Comparison of ENCODE assay signal across 8 cellular contexts in genomic region chr3:48685293-48685602, GRCh38. TPM values are rescaled to one million over a fixed set of nuclear protein-coding genes. Genes with fewer than 3 reads are reported as not detected.
DNase-seq lines count a peak whose midpoint lies in the region; ATAC-seq, FAIRE-seq and TF ChIP-seq lines count a peak whose summit lies in the region.

No MANE protein-coding gene starts in this region.

- TF ChIP-seq CTCF in A549 (IDR thresholded peaks at IDR 0.05): no peak
- TF ChIP-seq CTCF in HL-60 (IDR thresholded peaks at IDR 0.05; ENCODE audit: insufficient read depth, low read length): no peak
- TF ChIP-seq CTCF in cardiac fibroblast (IDR thresholded peaks at IDR 0.05; ENCODE audit: low read depth, low read length): peak; percentile 27
- no peak for TF ChIP-seq CTCF in GM10266 (IDR thresholded peaks at IDR 0.05; ENCODE audit: control insufficient read depth, insufficient read depth, low read depth, missing control alignments)

- no peak for TF ChIP-seq POLR2A in A549 (IDR thresholded peaks at IDR 0.05; ENCODE audit: low read length)

- 52% methylated on average over 6 of the region's 13 CpGs for WGBS in A549 (ENCODE audit: missing lambda C conversion rate)

- H3K27ac ChIP-seq in A549 (peak overlapping the region; percentile 84 to 94), HL-60 (replicated peaks) (peak overlapping the region; percentile 73), muscle layer of colon (ENCODE audit: low read depth, low read length) (peak overlapping the region; percentile 85)

- ATAC-seq in A549: no peak

- no peak for DNase-seq in A549 (ENCODE audit: low read depth in 1 of 2, low spot score in 1 of 2)
- DNase-seq in HL-60 (ENCODE audit: low read depth in 1 of 2, low spot score in 1 of 2): no peak
- DNase-seq in cardiac fibroblast (ENCODE audit: low read depth in 2 of 2): no peak
- no peak for DNase-seq in SKM-1 (lab: John Stamatoyannopoulos, UW; ENCODE audit: unreplicated experiment)
- DNase-seq in GM10266 (ENCODE audit: extremely low spot score): no peak
- no peak for DNase-seq in NCI-H146 (lab: John Stamatoyannopoulos, UW)
- DNase-seq in NCI-H510A treated with DMSO at 0.1 percent for 48 hours (lab: John Stamatoyannopoulos, UW): no peak

- no peak for FAIRE-seq in A549 (lab: Jason Lieb, UNC)

- H3K9me3 ChIP-seq in A549 (no peaks in the 10 kb centered on the region), muscle layer of colon (ENCODE audit: low read length) (no peaks in the 10 kb centered on the region)

- CTCF ChIA-PET in A549 (lab: Yijun Ruan, JAX): interaction anchor here (0.9 to 2.3 kb wide), 8 partner anchors 8 to 301 kb away, joined by 3 to 13 read pairs (median 5); partner anchors contain the start of gene SLC26A6

- no peak for TF ChIP-seq EP300 in A549 (IDR thresholded peaks at IDR 0.05)

- TF ChIP-seq RAD21 in A549 (conservative IDR thresholded peaks at IDR 0.05 in 1 of 2, IDR thresholded peaks at IDR 0.05 in 1 of 2): no peak

- H3K9ac ChIP-seq in muscle layer of colon (ENCODE audit: low read length): peak overlapping the region; percentile 82

- H3K36me3 ChIP-seq in muscle layer of colon (ENCODE audit: insufficient read depth, low read length): peaks cover 52% of the 10 kb centered on the region

- POLR2A ChIA-PET in A549 (lab: Yijun Ruan, JAX): interaction anchor here (1.5 kb wide), 1 partner anchor 336 kb away, joined by 3 read pairs; the partner anchor contains the start of gene NDUFAF3

- H3K4me2 ChIP-seq in A549: peak overlapping the region; percentile 90

- H3K4me1 ChIP-seq in A549: peaks cover 25% of the 10 kb centered on the region
- H3K4me1 ChIP-seq in muscle layer of colon (ENCODE audit: insufficient read depth, low read length): peaks cover 33% of the 10 kb centered on the region

- no peaks in the 10 kb centered on the region for H3K27me3 ChIP-seq in HL-60 (ENCODE audit: insufficient read depth, poor library complexity, severe bottlenecking)
- no peaks in the 10 kb centered on the region for H3K27me3 ChIP-seq in muscle layer of colon (ENCODE audit: control insufficient read depth in 1 of 2, insufficient read depth in 2 of 2, low read length in 2 of 2)

- peak overlapping the region; percentile 52 for H3K4me3 ChIP-seq in A549
- peak overlapping the region; percentile 94 for H3K4me3 ChIP-seq in HL-60 (replicated peaks; ENCODE audit: insufficient read depth, low read length)
- peak overlapping the region; percentile 67 to 95 for H3K4me3 ChIP-seq in cardiac fibroblast (replicated peaks in 1 of 2; ENCODE audit: low read depth in 2 of 2, low read length in 2 of 2)
- H3K4me3 ChIP-seq in muscle layer of colon (ENCODE audit: low read depth in 1 of 2, low read length in 2 of 2): peak overlapping the region; percentile 89 to 99

TF ChIP-seq in A549, 52 proteins besides CTCF, POLR2A, EP300 and RAD21:
- TF ChIP-seq KDM5A (IDR thresholded peaks at IDR 0.05) (no peak), BCL3 (IDR thresholded peaks at IDR 0.05) (no peak), MAZ (IDR thresholded peaks at IDR 0.05; ENCODE audit: borderline replicate concordance, low read depth, low read length) (no peak), HOXA7 (CRISPR knock-in tag; IDR thresholded peaks at IDR 0.05) (no peak)
TF ChIP-seq in A549: peak in this region for 0.

RNA-seq across cellular contexts. Expression of gene NCKIPSD, which starts 0.5 kb away (rescaled TPM):
- polyA plus RNA-seq in A549 (2011; rRNA removed) (10.2 and 13.6 TPM in 2 replicates), A549 (2017; fragmentation: RNase III; extraction: RNeasy Plus Mini Kit Qiagen cat#74134 plus additional on column Dnase treatment) (10.8 to 13.2 TPM (median 10.9 TPM) in 3 replicates)
- 17.0 and 24.0 TPM in 2 replicates for polyA plus RNA-seq in A549 (2012; cell fraction: cytosol; rRNA removed)
- polyA plus RNA-seq in A549 (2012; cell fraction: nucleus; rRNA removed): 35.9 and 48.2 TPM in 2 replicates
- polyA minus RNA-seq in A549 (2011; rRNA and poly(A)+ RNA removed): 24.5 and 28.5 TPM in 2 replicates

RNA-seq across cellular contexts. Expression of gene CELSR3, which starts 22.6 kb away (rescaled TPM):
- polyA plus RNA-seq in A549 (2011; rRNA removed) (2.2 and 3.2 TPM in 2 replicates), A549 (2017; fragmentation: RNase III; extraction: RNeasy Plus Mini Kit Qiagen cat#74134 plus additional on column Dnase treatment) (4.6 to 5.2 TPM (median 4.8 TPM) in 3 replicates)
- 2.2 and 3.3 TPM in 2 replicates for polyA plus RNA-seq in A549 (2012; cell fraction: cytosol; rRNA removed)
- 13.7 and 15.3 TPM in 2 replicates for polyA plus RNA-seq in A549 (2012; cell fraction: nucleus; rRNA removed)
- 7.1 and 7.4 TPM in 2 replicates for polyA minus RNA-seq in A549 (2011; rRNA and poly(A)+ RNA removed)

RNA-seq across cellular contexts. Expression of gene IP6K2, which starts 31.8 kb away (rescaled TPM):
- 78.4 and 81.3 TPM in 2 replicates for polyA plus RNA-seq in A549 (2011; rRNA removed)
- 83.9 and 87.9 TPM in 2 replicates for polyA plus RNA-seq in A549 (2012; cell fraction: cytosol; rRNA removed)
- polyA plus RNA-seq in A549 (2012; cell fraction: nucleus; rRNA removed): 238 and 242 TPM in 2 replicates
- 55.6 to 67.1 TPM (median 61.9 TPM) in 3 replicates for polyA plus RNA-seq in A549 (2017; fragmentation: RNase III; extraction: RNeasy Plus Mini Kit Qiagen cat#74134 plus additional on column Dnase treatment)
- 45.6 and 54.1 TPM in 2 replicates for polyA minus RNA-seq in A549 (2011; rRNA and poly(A)+ RNA removed)

RNA-seq across cellular contexts. Expression of gene SLC26A6, which starts 50.0 kb away (rescaled TPM):
- polyA plus RNA-seq in A549 (2011; rRNA removed) (12.5 and 12.7 TPM in 2 replicates), A549 (2017; fragmentation: RNase III; extraction: RNeasy Plus Mini Kit Qiagen cat#74134 plus additional on column Dnase treatment) (20.0 to 25.5 TPM (median 23.2 TPM) in 3 replicates)
- polyA plus RNA-seq in A549 (2012; cell fraction: cytosol; rRNA removed): 17.4 and 20.3 TPM in 2 replicates
- 135 and 159 TPM in 2 replicates for polyA plus RNA-seq in A549 (2012; cell fraction: nucleus; rRNA removed)
- polyA minus RNA-seq in A549 (2011; rRNA and poly(A)+ RNA removed): 21.9 and 24.3 TPM in 2 replicates
